Comparison of ENCODE assay signal across 18 cellular contexts in genomic region chr17:18378205-18378505, GRCh38. TPM values are rescaled to one million over a fixed set of nuclear protein-coding genes. Genes with fewer than 3 reads are reported as not detected.
DNase-seq lines count a peak whose midpoint lies in the region; ATAC-seq, FAIRE-seq and TF ChIP-seq lines count a peak whose summit lies in the region.
"Had no signal": no experiment of that assay in that cellular context is flagged by ENCODE, and none has a peak within 500 bp of the region (broad histone marks: within the 10 kb centered on the region; RNA-seq: fewer than 3 reads in every experiment).

No MANE protein-coding gene starts in this region.

- no peak for TF ChIP-seq POLR2A in right lobe of liver (IDR thresholded peaks at IDR 0.05)
- no peak for TF ChIP-seq POLR2A in erythroblast (IDR thresholded peaks at IDR 0.05; ENCODE audit: low read length)

- H3K4me2 ChIP-seq in BLaER1 treated with 17β-estradiol and CSF1 and Interleukin-3, amounts not matched to agents 10 nM and 100 nM, result peak overlapping the region; percentile 70 to 94 (median 89); a peak in 21 of 22 replicates

- H3K9ac ChIP-seq in BLaER1 treated with 17β-estradiol and CSF1 and Interleukin-3, amounts not matched to agents 10 nM and 100 nM, result peak overlapping the region in 8 of 11 experiments; percentile 5 to 71 (median 48); a peak in 10 of 22 replicates
- peak overlapping the region in 1 of 5 donors; percentile 35 for H3K9ac ChIP-seq in subcutaneous abdominal adipose tissue (ENCODE audit: low read length in 5 of 5)

- H3K4me1 ChIP-seq in BLaER1 treated with 17β-estradiol and CSF1 and Interleukin-3, amounts not matched to agents 10 nM and 100 nM, result peaks cover 22 to 59% (median 34%) of the 10 kb centered on the region in 10 experiments
- H3K4me1 ChIP-seq in right lobe of liver (peaks cover 0 to 16% (median 3%) of the 10 kb centered on the region in 4 donors), subcutaneous abdominal adipose tissue (ENCODE audit: control insufficient read depth in 5 of 5, insufficient read depth in 5 of 5, low read length in 5 of 5) (peaks cover 2 to 20% (median 12%) of the 10 kb centered on the region in 5 donors)

- no CpG with 5 or more reads among the region's 2 CpGs for WGBS in right lobe of liver (ENCODE audit: insufficient coverage, low coverage, low lambda C conversion rate, missing lambda C conversion rate)

- H3K9me3 ChIP-seq in BLaER1 treated with 17β-estradiol and CSF1 and Interleukin-3, amounts not matched to agents 10 nM and 100 nM (replicated peaks in 1 of 11), result peaks cover 4 to 19% (median 10%) of the 10 kb centered on the region in 11 experiments; a peak in 15 of 22 replicates
- H3K9me3 ChIP-seq in right lobe of liver, result no peaks in the 10 kb centered on the region
- H3K9me3 ChIP-seq in subcutaneous abdominal adipose tissue (ENCODE audit: control insufficient read depth in 5 of 5, low read length in 5 of 5), result peaks cover 0 to 6% (median 5%) of the 10 kb centered on the region in 5 donors
- no peaks in the 10 kb centered on the region for H3K9me3 ChIP-seq in T-helper 17 cell (ENCODE audit: control insufficient read depth, low read length, poor library complexity, severe bottlenecking)

- peaks cover 0 to 18% (median 14%) of the 10 kb centered on the region in 11 experiments; a peak in 17 of 22 replicates for H3K27me3 ChIP-seq in BLaER1 treated with 17β-estradiol and CSF1 and Interleukin-3, amounts not matched to agents 10 nM and 100 nM
- H3K27me3 ChIP-seq in bronchial epithelial cell (ENCODE audit: control insufficient read depth, insufficient read depth, low read length) (no peaks in the 10 kb centered on the region), right lobe of liver (no peaks in the 10 kb centered on the region), subcutaneous abdominal adipose tissue (ENCODE audit: control insufficient read depth in 5 of 5, insufficient read depth in 4 of 5, low read length in 5 of 5) (peaks cover 0 to 13% (median 4%) of the 10 kb centered on the region in 5 donors)

- peaks cover 0 to 3% (median 0%) of the 10 kb centered on the region in 11 experiments; a peak in 1 of 22 replicates for H3K36me3 ChIP-seq in BLaER1 treated with 17β-estradiol and CSF1 and Interleukin-3, amounts not matched to agents 10 nM and 100 nM
- H3K36me3 ChIP-seq in bronchial epithelial cell (ENCODE audit: control insufficient read depth, insufficient read depth, low read length), result peaks cover 6% of the 10 kb centered on the region
- no peaks in the 10 kb centered on the region for H3K36me3 ChIP-seq in right lobe of liver
- H3K36me3 ChIP-seq in subcutaneous abdominal adipose tissue (ENCODE audit: control insufficient read depth in 5 of 5, insufficient read depth in 5 of 5, low read length in 5 of 5), result no peaks in the 10 kb centered on the region

- no peak for ATAC-seq in right lobe of liver
- ATAC-seq in GM21447 (IDR thresholded peaks at IDR 0.05; ENCODE audit: unreplicated experiment), result no peak
- no peak for ATAC-seq in T-helper 17 cell

- DNase-seq in bronchial epithelial cell (ENCODE audit: low read depth), result no peak
- DNase-seq in right lobe of liver, result no peak
- no peak for DNase-seq in NOMO-1 treated with dmso at 0.1 percent for 144 hours (lab: John Stamatoyannopoulos, UW; ENCODE audit: unreplicated experiment)
- no peak for DNase-seq in erythroblast (lab: John Stamatoyannopoulos, UW)
- DNase-seq in T-helper 17 cell, result no peak
- DNase-seq: CD4-positive, alpha-beta T cell; DMS79; HCEC 1CT; NCI-H1092; NCI-H526 treated with DMSO at 0.1 percent for 48 hours; OCI-M1 had no signal

- no peak for FAIRE-seq in bronchial epithelial cell (lab: Jason Lieb, UNC)
- FAIRE-seq: A204.1, G401.6, GM12891, GM19239 had no signal

- peak overlapping the region in 2 of 10 experiments; percentile 36 to 44; a peak in 1 of 20 replicates for H3K4me3 ChIP-seq in BLaER1 treated with 17β-estradiol and CSF1 and Interleukin-3, amounts not matched to agents 10 nM and 100 nM
- peak overlapping the region; percentile 47 for H3K4me3 ChIP-seq in bronchial epithelial cell (ENCODE audit: low read depth, low read length)
- no peak overlapping the region for H3K4me3 ChIP-seq in right lobe of liver
- no peak overlapping the region for H3K4me3 ChIP-seq in subcutaneous abdominal adipose tissue (ENCODE audit: low read depth in 1 of 5, low read length in 5 of 5)

- no peaks in the 10 kb centered on the region for H4K20me1 ChIP-seq in BLaER1 treated with 17β-estradiol and CSF1 and Interleukin-3, amounts not matched to agents 10 nM and 100 nM

- H3K4me3 Mint-ChIP-seq in T-helper 17 cell, result no peak overlapping the region
- H3K4me3 Mint-ChIP-seq: CD4-positive, alpha-beta T cell had no signal

- H3K4me1 Mint-ChIP-seq in T-helper 17 cell, result peaks cover 2% of the 10 kb centered on the region

- TF ChIP-seq CTCF in bronchial epithelial cell (IDR thresholded peaks at IDR 0.05; ENCODE audit: insufficient read depth, low read length, severe bottlenecking) (no peak), right lobe of liver (IDR thresholded peaks at IDR 0.05) (no peak)

- H3K36me3 Mint-ChIP-seq in T-helper 17 cell (ENCODE audit: low read depth), result no peaks in the 10 kb centered on the region

- H3K27ac ChIP-seq in BLaER1 treated with 17β-estradiol and CSF1 and Interleukin-3, amounts not matched to agents 10 nM and 100 nM, result peak overlapping the region in 8 of 11 experiments; percentile 58 to 76 (median 70); a peak in 16 of 22 replicates
- H3K27ac ChIP-seq in right lobe of liver (peak overlapping the region in 2 of 3 donors; percentile 77 to 92), subcutaneous abdominal adipose tissue (ENCODE audit: low read depth, low read length) (peak overlapping the region; percentile 70)

- intact Hi-C loops in right lobe of liver (cut with DNase I), result no loop called here

- peaks cover 11% of the 10 kb centered on the region for H3K27me3 Mint-ChIP-seq in T-helper 17 cell

- no peak overlapping the region for H3K27ac Mint-ChIP-seq in T-helper 17 cell
- H3K27ac Mint-ChIP-seq: CD4-positive, alpha-beta T cell had no signal

RNA-seq across cellular contexts. Expression of gene EVPLL, which starts 0.6 kb away (rescaled TPM):
- 10.3 and 14.6 TPM in 2 replicates for total RNA-seq in bronchial epithelial cell
- 1 to 10 TPM in 3 of 6 experiments, under 1 TPM in 3; 0.46 to 1.6 (median 1.0) TPM for total RNA-seq in right lobe of liver
- total RNA-seq in T-helper 17 cell, result not detected
- total RNA-seq: CD4-positive, alpha-beta T cell had no signal

RNA-seq across cellular contexts. Expression of gene SHMT1, which starts 14.8 kb away (rescaled TPM):
- total RNA-seq in bronchial epithelial cell (15.3 and 15.5 TPM in 2 replicates), right lobe of liver (100 to 1,000 TPM; 208 to 457 (median 284) TPM), T-helper 17 cell (10 to 100 TPM in 1 of 2 donors, 1 to 10 TPM in 1; 9.8 to 14.0 TPM)

Comparison
In these comparisons a context has a peak if more than half of its experiments do, and no peak if none do; other contexts are left out.
1. RNA of gene SHMT1, which starts 14.8 kb away (total RNA-seq): 208 to 457 TPM in right lobe of liver; 15.3 to 15.5 TPM in bronchial epithelial cell and 9.8 to 14.0 TPM in T-helper 17 cell; every median in the first group is over 10 times any median in the second.
2. Peak in every context shown above with its lines, with median percentiles within 50 percentile points of each other: H3K27ac ChIP-seq.